Comparison of ENCODE assay signal across 1 cellular context in the genomic region with DNA sequence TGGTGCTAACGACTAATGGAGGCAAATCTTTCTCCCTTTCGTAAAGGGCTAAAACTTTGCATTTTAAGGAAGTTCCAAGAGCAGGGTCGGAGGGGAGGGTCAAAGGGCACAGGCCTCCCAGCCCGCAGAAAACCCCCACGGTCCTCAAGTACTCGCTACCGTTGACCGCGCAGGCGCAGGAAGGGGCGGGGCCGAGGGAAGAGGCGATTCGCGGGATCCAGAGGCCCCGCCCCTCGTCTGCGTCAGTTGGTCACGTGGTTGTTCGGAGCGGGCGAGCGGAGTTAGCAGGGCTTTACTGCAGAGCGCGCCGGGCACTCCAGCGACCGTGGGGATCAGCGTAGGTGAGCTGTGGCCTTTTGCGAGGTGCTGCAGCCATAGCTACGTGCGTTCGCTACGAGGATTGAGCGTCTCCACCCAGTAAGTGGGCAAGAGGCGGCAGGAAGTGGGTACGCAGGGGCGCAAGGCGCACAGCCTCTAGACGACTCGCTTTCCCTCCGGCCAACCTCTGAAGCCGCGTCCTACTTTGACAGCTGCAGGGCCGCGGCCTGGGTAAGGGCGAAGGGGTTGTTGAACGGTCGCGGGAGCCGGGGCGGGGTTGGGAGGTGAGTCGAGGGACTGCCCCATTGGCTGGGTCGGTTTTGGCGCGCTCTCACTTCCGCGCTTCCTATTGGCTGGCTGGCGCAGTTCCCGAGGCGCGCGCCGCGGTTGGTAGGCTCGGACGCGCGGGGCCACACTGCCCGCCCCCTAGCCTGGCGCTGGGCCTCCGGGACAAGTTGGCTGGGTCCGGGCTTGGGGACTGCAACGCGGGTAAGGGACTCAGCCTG.
TF ChIP-seq lines count a peak whose summit lies in the region.

A gene (plus strand): TSS at position 242 of the 824 bp plus-strand sequence. CDS start 2,310 bp downstream, outside the sequence.

TF ChIP-seq in GM12878, 131 proteins besides CTCF, POLR2A, EP300 and RAD21 (continued from another document and continues in another):
- TF ChIP-seq, protein P1, sequence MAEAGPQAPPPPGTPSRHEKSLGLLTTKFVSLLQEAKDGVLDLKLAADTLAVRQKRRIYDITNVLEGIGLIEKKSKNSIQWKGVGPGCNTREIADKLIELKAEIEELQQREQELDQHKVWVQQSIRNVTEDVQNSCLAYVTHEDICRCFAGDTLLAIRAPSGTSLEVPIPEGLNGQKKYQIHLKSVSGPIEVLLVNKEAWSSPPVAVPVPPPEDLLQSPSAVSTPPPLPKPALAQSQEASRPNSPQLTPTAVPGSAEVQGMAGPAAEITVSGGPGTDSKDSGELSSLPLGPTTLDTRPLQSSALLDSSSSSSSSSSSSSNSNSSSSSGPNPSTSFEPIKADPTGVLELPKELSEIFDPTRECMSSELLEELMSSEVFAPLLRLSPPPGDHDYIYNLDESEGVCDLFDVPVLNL (IDR thresholded peaks at IDR 0.05; ENCODE audit: low read depth, low read length): peak; percentile 96
- TF ChIP-seq TARDBP (IDR thresholded peaks at IDR 0.05; ENCODE audit: borderline replicate concordance): no peak; the same call in 1 of the 2 replicates
- TF ChIP-seq, protein P2, sequence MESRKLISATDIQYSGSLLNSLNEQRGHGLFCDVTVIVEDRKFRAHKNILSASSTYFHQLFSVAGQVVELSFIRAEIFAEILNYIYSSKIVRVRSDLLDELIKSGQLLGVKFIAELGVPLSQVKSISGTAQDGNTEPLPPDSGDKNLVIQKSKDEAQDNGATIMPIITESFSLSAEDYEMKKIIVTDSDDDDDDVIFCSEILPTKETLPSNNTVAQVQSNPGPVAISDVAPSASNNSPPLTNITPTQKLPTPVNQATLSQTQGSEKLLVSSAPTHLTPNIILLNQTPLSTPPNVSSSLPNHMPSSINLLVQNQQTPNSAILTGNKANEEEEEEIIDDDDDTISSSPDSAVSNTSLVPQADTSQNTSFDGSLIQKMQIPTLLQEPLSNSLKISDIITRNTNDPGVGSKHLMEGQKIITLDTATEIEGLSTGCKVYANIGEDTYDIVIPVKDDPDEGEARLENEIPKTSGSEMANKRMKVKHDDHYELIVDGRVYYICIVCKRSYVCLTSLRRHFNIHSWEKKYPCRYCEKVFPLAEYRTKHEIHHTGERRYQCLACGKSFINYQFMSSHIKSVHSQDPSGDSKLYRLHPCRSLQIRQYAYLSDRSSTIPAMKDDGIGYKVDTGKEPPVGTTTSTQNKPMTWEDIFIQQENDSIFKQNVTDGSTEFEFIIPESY (IDR thresholded peaks at IDR 0.05): no peak
- no peak for TF ChIP-seq BMI1 (IDR thresholded peaks at IDR 0.05; ENCODE audit: borderline replicate concordance)
- no peak for TF ChIP-seq CEBPB (IDR thresholded peaks at IDR 0.05; ENCODE audit: borderline replicate concordance in 1 of 2, low read depth in 2 of 2, low read length in 2 of 2)
- TF ChIP-seq MEF2A (IDR thresholded peaks at IDR 0.05; ENCODE audit: insufficient read depth, low read depth, low read length): no peak
- TF ChIP-seq, protein P3, sequence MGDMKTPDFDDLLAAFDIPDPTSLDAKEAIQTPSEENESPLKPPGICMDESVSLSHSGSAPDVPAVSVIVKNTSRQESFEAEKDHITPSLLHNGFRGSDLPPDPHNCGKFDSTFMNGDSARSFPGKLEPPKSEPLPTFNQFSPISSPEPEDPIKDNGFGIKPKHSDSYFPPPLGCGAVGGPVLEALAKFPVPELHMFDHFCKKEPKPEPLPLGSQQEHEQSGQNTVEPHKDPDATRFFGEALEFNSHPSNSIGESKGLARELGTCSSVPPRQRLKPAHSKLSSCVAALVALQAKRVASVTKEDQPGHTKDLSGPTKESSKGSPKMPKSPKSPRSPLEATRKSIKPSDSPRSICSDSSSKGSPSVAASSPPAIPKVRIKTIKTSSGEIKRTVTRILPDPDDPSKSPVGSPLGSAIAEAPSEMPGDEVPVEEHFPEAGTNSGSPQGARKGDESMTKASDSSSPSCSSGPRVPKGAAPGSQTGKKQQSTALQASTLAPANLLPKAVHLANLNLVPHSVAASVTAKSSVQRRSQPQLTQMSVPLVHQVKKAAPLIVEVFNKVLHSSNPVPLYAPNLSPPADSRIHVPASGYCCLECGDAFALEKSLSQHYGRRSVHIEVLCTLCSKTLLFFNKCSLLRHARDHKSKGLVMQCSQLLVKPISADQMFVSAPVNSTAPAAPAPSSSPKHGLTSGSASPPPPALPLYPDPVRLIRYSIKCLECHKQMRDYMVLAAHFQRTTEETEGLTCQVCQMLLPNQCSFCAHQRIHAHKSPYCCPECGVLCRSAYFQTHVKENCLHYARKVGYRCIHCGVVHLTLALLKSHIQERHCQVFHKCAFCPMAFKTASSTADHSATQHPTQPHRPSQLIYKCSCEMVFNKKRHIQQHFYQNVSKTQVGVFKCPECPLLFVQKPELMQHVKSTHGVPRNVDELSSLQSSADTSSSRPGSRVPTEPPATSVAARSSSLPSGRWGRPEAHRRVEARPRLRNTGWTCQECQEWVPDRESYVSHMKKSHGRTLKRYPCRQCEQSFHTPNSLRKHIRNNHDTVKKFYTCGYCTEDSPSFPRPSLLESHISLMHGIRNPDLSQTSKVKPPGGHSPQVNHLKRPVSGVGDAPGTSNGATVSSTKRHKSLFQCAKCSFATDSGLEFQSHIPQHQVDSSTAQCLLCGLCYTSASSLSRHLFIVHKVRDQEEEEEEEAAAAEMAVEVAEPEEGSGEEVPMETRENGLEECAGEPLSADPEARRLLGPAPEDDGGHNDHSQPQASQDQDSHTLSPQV (IDR thresholded peaks at IDR 0.05): no peak
- TF ChIP-seq ZSCAN29 (IDR thresholded peaks at IDR 0.05): no peak
- TF ChIP-seq HDAC2 (IDR thresholded peaks at IDR 0.05): no peak
- TF ChIP-seq, protein P4, sequence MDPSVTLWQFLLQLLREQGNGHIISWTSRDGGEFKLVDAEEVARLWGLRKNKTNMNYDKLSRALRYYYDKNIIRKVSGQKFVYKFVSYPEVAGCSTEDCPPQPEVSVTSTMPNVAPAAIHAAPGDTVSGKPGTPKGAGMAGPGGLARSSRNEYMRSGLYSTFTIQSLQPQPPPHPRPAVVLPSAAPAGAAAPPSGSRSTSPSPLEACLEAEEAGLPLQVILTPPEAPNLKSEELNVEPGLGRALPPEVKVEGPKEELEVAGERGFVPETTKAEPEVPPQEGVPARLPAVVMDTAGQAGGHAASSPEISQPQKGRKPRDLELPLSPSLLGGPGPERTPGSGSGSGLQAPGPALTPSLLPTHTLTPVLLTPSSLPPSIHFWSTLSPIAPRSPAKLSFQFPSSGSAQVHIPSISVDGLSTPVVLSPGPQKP (IDR thresholded peaks at IDR 0.05; ENCODE audit: low read depth, low read length): no peak; the same call in 1 of the 2 replicates
- TF ChIP-seq ZNF384 (IDR thresholded peaks at IDR 0.05; ENCODE audit: borderline replicate concordance, low read depth, low read length): no peak
- no peak for TF ChIP-seq ZNF274 (IDR thresholded peaks at IDR 0.05; ENCODE audit: insufficient read depth, insufficient read length)
- no peak for TF ChIP-seq SIX5 (IDR thresholded peaks at IDR 0.05; ENCODE audit: low read depth, low read length, severe bottlenecking)
- peak; percentile 37; the same call in 1 of the 2 replicates for TF ChIP-seq IRF4 (IDR thresholded peaks at IDR 0.05; ENCODE audit: low read depth, low read length)
- no peak for TF ChIP-seq FOXK2 (IDR thresholded peaks at IDR 0.05)
- no peak for TF ChIP-seq STAT3 (IDR thresholded peaks at IDR 0.05; ENCODE audit: low read depth, low read length)
- TF ChIP-seq SMAD5 (IDR thresholded peaks at IDR 0.05; ENCODE audit: low read depth): peak; percentile 91
- TF ChIP-seq, protein P5, sequence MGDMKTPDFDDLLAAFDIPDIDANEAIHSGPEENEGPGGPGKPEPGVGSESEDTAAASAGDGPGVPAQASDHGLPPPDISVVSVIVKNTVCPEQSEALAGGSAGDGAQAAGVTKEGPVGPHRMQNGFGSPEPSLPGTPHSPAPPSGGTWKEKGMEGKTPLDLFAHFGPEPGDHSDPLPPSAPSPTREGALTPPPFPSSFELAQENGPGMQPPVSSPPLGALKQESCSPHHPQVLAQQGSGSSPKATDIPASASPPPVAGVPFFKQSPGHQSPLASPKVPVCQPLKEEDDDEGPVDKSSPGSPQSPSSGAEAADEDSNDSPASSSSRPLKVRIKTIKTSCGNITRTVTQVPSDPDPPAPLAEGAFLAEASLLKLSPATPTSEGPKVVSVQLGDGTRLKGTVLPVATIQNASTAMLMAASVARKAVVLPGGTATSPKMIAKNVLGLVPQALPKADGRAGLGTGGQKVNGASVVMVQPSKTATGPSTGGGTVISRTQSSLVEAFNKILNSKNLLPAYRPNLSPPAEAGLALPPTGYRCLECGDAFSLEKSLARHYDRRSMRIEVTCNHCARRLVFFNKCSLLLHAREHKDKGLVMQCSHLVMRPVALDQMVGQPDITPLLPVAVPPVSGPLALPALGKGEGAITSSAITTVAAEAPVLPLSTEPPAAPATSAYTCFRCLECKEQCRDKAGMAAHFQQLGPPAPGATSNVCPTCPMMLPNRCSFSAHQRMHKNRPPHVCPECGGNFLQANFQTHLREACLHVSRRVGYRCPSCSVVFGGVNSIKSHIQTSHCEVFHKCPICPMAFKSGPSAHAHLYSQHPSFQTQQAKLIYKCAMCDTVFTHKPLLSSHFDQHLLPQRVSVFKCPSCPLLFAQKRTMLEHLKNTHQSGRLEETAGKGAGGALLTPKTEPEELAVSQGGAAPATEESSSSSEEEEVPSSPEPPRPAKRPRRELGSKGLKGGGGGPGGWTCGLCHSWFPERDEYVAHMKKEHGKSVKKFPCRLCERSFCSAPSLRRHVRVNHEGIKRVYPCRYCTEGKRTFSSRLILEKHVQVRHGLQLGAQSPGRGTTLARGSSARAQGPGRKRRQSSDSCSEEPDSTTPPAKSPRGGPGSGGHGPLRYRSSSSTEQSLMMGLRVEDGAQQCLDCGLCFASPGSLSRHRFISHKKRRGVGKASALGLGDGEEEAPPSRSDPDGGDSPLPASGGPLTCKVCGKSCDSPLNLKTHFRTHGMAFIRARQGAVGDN (IDR thresholded peaks at IDR 0.05): peak; percentile 71
- 0 out of 4 replicates have a peak, but pooled peaks of 1 of the 2 experiments have one; percentile 12 for TF ChIP-seq IKZF2 (IDR thresholded peaks at IDR 0.05)
- peak; percentile 54 for TF ChIP-seq RUNX3 (IDR thresholded peaks at IDR 0.05; ENCODE audit: low read length)
- TF ChIP-seq TCF12 (IDR thresholded peaks at IDR 0.05; ENCODE audit: low read depth, low read length): peak; percentile 31; the same call in 1 of the 2 replicates
- TF ChIP-seq SIN3A (IDR thresholded peaks at IDR 0.05; ENCODE audit: low read depth, low read length): peak; percentile 67; the same call in 1 of the 2 replicates
- no peak for TF ChIP-seq ETV6 (conservative IDR thresholded peaks at IDR 0.05 in 1 of 2, IDR thresholded peaks at IDR 0.05 in 1 of 2; ENCODE audit: borderline replicate concordance in 1 of 2, low read depth in 1 of 2)
- TF ChIP-seq, protein P6, sequence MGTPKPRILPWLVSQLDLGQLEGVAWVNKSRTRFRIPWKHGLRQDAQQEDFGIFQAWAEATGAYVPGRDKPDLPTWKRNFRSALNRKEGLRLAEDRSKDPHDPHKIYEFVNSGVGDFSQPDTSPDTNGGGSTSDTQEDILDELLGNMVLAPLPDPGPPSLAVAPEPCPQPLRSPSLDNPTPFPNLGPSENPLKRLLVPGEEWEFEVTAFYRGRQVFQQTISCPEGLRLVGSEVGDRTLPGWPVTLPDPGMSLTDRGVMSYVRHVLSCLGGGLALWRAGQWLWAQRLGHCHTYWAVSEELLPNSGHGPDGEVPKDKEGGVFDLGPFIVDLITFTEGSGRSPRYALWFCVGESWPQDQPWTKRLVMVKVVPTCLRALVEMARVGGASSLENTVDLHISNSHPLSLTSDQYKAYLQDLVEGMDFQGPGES (IDR thresholded peaks at IDR 0.05): peak; percentile 66; the same call in 1 of the 2 replicates
- TF ChIP-seq BACH1 (IDR thresholded peaks at IDR 0.05; ENCODE audit: borderline replicate concordance): peak; percentile 61; the same call in 1 of the 2 replicates
- peak; percentile 30 for TF ChIP-seq FOS (IDR thresholded peaks at IDR 0.05; ENCODE audit: borderline replicate concordance, extremely low read depth, insufficient read length)
- TF ChIP-seq JUND (IDR thresholded peaks at IDR 0.05; ENCODE audit: low read depth, low read length): no peak
- TF ChIP-seq CREB1 (IDR thresholded peaks at IDR 0.05; ENCODE audit: low read depth): peak; percentile 77
- no peak for TF ChIP-seq SUPT20H (IDR thresholded peaks at IDR 0.05; ENCODE audit: borderline replicate concordance, control insufficient read depth, low read depth, low read length)
- TF ChIP-seq, protein P7, sequence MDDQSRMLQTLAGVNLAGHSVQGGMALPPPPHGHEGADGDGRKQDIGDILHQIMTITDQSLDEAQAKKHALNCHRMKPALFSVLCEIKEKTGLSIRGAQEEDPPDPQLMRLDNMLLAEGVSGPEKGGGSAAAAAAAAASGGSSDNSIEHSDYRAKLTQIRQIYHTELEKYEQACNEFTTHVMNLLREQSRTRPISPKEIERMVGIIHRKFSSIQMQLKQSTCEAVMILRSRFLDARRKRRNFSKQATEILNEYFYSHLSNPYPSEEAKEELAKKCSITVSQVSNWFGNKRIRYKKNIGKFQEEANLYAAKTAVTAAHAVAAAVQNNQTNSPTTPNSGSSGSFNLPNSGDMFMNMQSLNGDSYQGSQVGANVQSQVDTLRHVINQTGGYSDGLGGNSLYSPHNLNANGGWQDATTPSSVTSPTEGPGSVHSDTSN (IDR thresholded peaks at IDR 0.05; ENCODE audit: insufficient replicate concordance, low read depth, low read length): no peak
- TF ChIP-seq GABPA (IDR thresholded peaks at IDR 0.05; ENCODE audit: low read depth): no peak
- TF ChIP-seq STAT1 (conservative IDR thresholded peaks at IDR 0.05): 0 out of 2 replicates have a peak, but pooled peaks have one; percentile 21
- no peak for TF ChIP-seq RCOR1 (conservative IDR thresholded peaks at IDR 0.05; ENCODE audit: low read depth, low read length)
- no peak for TF ChIP-seq PAX5 (IDR thresholded peaks at IDR 0.05; ENCODE audit: borderline replicate concordance, low read depth, low read length)
- TF ChIP-seq ZZZ3 (IDR thresholded peaks at IDR 0.05; ENCODE audit: control insufficient read depth, insufficient read length, low read depth): no peak
- peak; percentile 99 for TF ChIP-seq LARP7 (IDR thresholded peaks at IDR 0.05)
- TF ChIP-seq CBX5 (IDR thresholded peaks at IDR 0.05; ENCODE audit: low read depth): peak; percentile 81; the same call in 1 of the 2 replicates
- TF ChIP-seq, protein P8, sequence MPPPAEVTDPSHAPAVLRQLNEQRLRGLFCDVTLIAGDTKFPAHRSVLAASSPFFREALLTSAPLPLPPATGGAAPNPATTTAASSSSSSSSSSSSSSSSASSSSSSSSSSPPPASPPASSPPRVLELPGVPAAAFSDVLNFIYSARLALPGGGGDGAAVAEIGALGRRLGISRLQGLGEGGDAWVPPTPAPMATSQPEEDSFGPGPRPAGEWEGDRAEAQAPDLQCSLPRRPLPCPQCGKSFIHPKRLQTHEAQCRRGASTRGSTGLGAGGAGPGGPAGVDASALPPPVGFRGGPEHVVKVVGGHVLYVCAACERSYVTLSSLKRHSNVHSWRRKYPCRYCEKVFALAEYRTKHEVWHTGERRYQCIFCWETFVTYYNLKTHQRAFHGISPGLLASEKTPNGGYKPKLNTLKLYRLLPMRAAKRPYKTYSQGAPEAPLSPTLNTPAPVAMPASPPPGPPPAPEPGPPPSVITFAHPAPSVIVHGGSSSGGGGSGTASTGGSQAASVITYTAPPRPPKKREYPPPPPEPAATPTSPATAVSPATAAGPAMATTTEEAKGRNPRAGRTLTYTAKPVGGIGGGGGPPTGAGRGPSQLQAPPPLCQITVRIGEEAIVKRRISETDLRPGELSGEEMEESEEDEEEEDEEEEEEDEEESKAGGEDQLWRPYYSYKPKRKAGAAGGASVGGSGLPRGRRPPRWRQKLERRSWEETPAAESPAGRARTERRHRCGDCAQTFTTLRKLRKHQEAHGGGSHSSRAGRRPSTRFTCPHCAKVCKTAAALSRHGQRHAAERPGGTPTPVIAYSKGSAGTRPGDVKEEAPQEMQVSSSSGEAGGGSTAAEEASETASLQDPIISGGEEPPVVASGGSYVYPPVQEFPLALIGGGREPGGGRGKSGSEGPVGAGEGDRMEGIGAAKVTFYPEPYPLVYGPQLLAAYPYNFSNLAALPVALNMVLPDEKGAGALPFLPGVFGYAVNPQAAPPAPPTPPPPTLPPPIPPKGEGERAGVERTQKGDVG (CRISPR knock-in tag; IDR thresholded peaks at IDR 0.05): 0 out of 2 replicates have a peak, but pooled peaks have one; percentile 5
- peak; percentile 87 for TF ChIP-seq DPF2 (IDR thresholded peaks at IDR 0.05)
